Comparison of ENCODE assay signal across 1 cellular context in genomic region chr3:151818361-151818760, GRCh38.
TF ChIP-seq lines count a peak whose summit lies in the region.

No MANE protein-coding gene starts in this region.

TF ChIP-seq in HepG2, 621 proteins besides CTCF, POLR2A, EP300 and RAD21:
- no peak for TF ChIP-seq ZNF784 (CRISPR knock-in tag; IDR thresholded peaks at IDR 0.05; ENCODE audit: borderline replicate concordance)
- no peak for TF ChIP-seq MTA3 (CRISPR knock-in tag; IDR thresholded peaks at IDR 0.05)
- no peak for TF ChIP-seq FOXP4 (CRISPR knock-in tag; IDR thresholded peaks at IDR 0.05)
- no peak for TF ChIP-seq WIZ (CRISPR knock-in tag; IDR thresholded peaks at IDR 0.05)
- TF ChIP-seq STAT6 (CRISPR knock-in tag; IDR thresholded peaks at IDR 0.05; ENCODE audit: borderline replicate concordance): no peak
- TF ChIP-seq ZNF441 (CRISPR knock-in tag; IDR thresholded peaks at IDR 0.05; ENCODE audit: borderline replicate concordance): no peak
- TF ChIP-seq HHEX (CRISPR knock-in tag; IDR thresholded peaks at IDR 0.05): no peak
- TF ChIP-seq ZNF558 (CRISPR knock-in tag; IDR thresholded peaks at IDR 0.05; ENCODE audit: borderline replicate concordance): no peak
- no peak for TF ChIP-seq ZNF205 (CRISPR knock-in tag; IDR thresholded peaks at IDR 0.05)
- no peak for TF ChIP-seq HOXA9 (CRISPR knock-in tag; IDR thresholded peaks at IDR 0.05; ENCODE audit: borderline replicate concordance)
- no peak for TF ChIP-seq RFX5 (IDR thresholded peaks at IDR 0.05; ENCODE audit: low read depth, low read length)
- TF ChIP-seq CHD2 (IDR thresholded peaks at IDR 0.05; ENCODE audit: low read depth, low read length): no peak
- TF ChIP-seq FOXP1 (IDR thresholded peaks at IDR 0.05): no peak
- TF ChIP-seq FOXP1 (CRISPR knock-in tag; IDR thresholded peaks at IDR 0.05): no peak
- TF ChIP-seq HES4 (CRISPR knock-in tag; IDR thresholded peaks at IDR 0.05; ENCODE audit: borderline replicate concordance): no peak
